18 cellular contexts compared by ENCODE assay signal in the genomic region with DNA sequence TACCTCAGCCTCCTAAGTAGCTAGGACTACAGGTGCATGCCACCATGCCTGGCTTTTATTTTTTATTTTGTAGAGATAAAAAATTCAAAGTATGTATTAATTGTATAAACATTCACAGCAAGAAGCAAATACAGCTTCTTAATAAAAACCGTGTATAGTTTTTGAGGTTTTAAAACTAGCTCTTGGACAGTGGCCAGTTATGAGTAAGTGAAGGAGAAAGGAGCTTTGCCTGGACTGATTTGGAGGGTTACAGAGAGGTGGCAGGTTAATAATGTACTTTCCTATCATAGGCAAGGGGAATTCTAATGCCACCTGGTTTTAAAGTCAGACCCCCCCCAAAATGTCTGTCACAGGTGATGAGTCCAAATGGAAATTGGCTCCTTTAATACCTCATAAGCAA. TPM values are rescaled to one million over a fixed set of nuclear protein-coding genes. Genes with fewer than 3 reads are reported as not detected.
A peak's percentile ranks its signal among the peaks of the same experiment; 100 is the strongest.
DNase-seq lines count a peak whose midpoint lies in the region; ATAC-seq, FAIRE-seq and TF ChIP-seq lines count a peak whose summit lies in the region.
"Had no signal": no experiment of that assay in that cellular context is flagged by ENCODE, and none has a peak within 500 bp of the region (broad histone marks: within the 10 kb centered on the region; RNA-seq: fewer than 3 reads in every experiment).

No MANE protein-coding gene starts in this region.

- no peak for ATAC-seq in GM18511 (IDR thresholded peaks at IDR 0.05; ENCODE audit: unreplicated experiment)
- ATAC-seq: natural killer cell had no signal

- FAIRE-seq in GM18507 (lab: Jason Lieb, UNC): peak; percentile 29
- FAIRE-seq: HTR-8/SVneo had no signal

- TF ChIP-seq CTCF in epithelial cell of esophagus (IDR thresholded peaks at IDR 0.05; ENCODE audit: insufficient read depth, low read depth, low read length, missing control alignments): no peak

- no peak overlapping the region for H3K4me3 ChIP-seq in epithelial cell of esophagus (ENCODE audit: low read length)
- H3K4me3 ChIP-seq: BLaER1 treated with 17β-estradiol and CSF1 and Interleukin-3, amounts not matched to agents 10 nM and 100 nM; HAP-1; lung; smooth muscle cell; thoracic aorta had no signal

- no peak for DNase-seq in GM18507 (ENCODE audit: extremely low spot score, insufficient read length, low read depth)
- peak; percentile 75 for DNase-seq in RPMI8226
- DNase-seq in epithelial cell of esophagus (ENCODE audit: low read depth): peak; percentile 57
- DNase-seq in renal cortical epithelial cell (ENCODE audit: low read depth): peak; percentile 61
- DNase-seq in NCI-H82 (lab: John Stamatoyannopoulos, UW): no peak
- DNase-seq in mucosa of gallbladder (ENCODE audit: low spot score): no peak
- DNase-seq: activated CD4-positive, CD25-positive, alpha-beta regulatory T cell; DMS153; natural killer cell; NCI-H187; SHP77 treated with DMSO at 0.1 percent for 48 hours had no signal

RNA-seq across cellular contexts. Expression of gene ZNRF2, which starts 43.4 kb away (rescaled TPM):
- total RNA-seq in renal cortical epithelial cell (18.9 and 39.4 TPM in 2 replicates), mucosa of gallbladder (32.8 TPM)

Comparison
In these comparisons a context has a peak if more than half of its experiments do, and no peak if none do; other contexts are left out.
1. DNase-seq: peak in RPMI8226 (single experiment), epithelial cell of esophagus (single experiment) and renal cortical epithelial cell (single experiment); none in GM18507 (single experiment), NCI-H82 (single experiment) and mucosa of gallbladder (single experiment).